30 cellular contexts compared by ENCODE assay signal in the genomic region with DNA sequence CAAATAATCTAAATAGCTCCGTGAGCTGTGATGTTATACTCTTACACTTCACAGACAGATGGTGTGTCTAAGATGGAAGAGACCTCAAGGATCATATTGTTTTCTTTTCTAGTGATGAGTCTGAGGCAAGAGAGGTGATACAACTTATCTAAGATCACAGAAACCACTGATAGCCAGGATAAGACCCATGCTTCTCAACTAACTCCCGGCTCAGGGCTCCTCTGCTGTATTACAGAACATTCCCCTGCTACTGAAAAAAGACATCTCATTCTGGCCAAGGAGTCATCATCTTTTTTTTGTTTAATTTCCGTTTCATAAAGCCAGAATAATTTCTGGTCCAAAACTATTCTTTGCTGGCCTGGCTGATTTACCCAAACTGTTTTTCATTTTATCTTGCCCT. TPM values are rescaled to one million over a fixed set of nuclear protein-coding genes. Genes with fewer than 3 reads are reported as not detected.
"Had no signal": no experiment of that assay in that cellular context is flagged by ENCODE, and none has a peak within 500 bp of the region (broad histone marks: within the 10 kb centered on the region; RNA-seq: fewer than 3 reads in every experiment).

No MANE protein-coding gene starts in this region.

- H3K9me3 Mint-ChIP-seq: natural killer cell; nephron; neural progenitor cell; stimulated activated effector memory CD8-positive, alpha-beta T cell treated with anti-CD3 and anti-CD28 coated beads, Interleukin-12 subunit alpha, Interleukin-12 subunit beta, amount 100 ng/mL, for 72 hours; stimulated activated naive CD8-positive, alpha-beta T cell treated with anti-CD3 and anti-CD28 coated beads, Interleukin-15, Interleukin-2, amounts not matched to agents 100 ng/mL and 50 ng/mL, for 24 hours; type B pancreatic cell had no signal

- H3K27ac ChIP-seq: neural progenitor cell, ovary, parathyroid adenoma, psoas muscle, right lobe of liver, spleen, stomach, thoracic aorta, thyroid gland, transverse colon, upper lobe of right lung, uterus had no signal

- H3K4me2 ChIP-seq: neural progenitor cell, smooth muscle cell had no signal

- H3K79me2 ChIP-seq: parathyroid adenoma had no signal

- H3K9ac ChIP-seq: neural progenitor cell, parathyroid adenoma had no signal

- H3K36me3 ChIP-seq: neural progenitor cell, ovary, right lobe of liver, spleen, stomach, thoracic aorta, thyroid gland, transverse colon, upper lobe of right lung, uterus had no signal

- H3K27me3 ChIP-seq: neural progenitor cell, ovary, right lobe of liver, spleen, stomach, thyroid gland, transverse colon, upper lobe of right lung, uterus had no signal

- ATAC-seq: naive thymus-derived CD4-positive, alpha-beta T cell; natural killer cell; psoas muscle; right cardiac atrium; right lobe of liver; stimulated activated naive B cell treated with anti-CD40 and anti-IgM and Interleukin-4, amounts not matched to agents 10 μg/mL and 1 μg/mL and 100 μg/mL, for 72 hours; upper lobe of right lung had no signal

- H3K4me3 ChIP-seq: neural progenitor cell, ovary, psoas muscle, right lobe of liver, skin epidermis, smooth muscle cell, spleen, stomach, thoracic aorta, thyroid gland, transverse colon, upper lobe of right lung, uterus had no signal

- H3K4me3 Mint-ChIP-seq: naive thymus-derived CD4-positive, alpha-beta T cell; natural killer cell; nephron; neural progenitor cell; stimulated activated effector memory CD8-positive, alpha-beta T cell treated with anti-CD3 and anti-CD28 coated beads, Interleukin-12 subunit alpha, Interleukin-12 subunit beta, amount 100 ng/mL, for 72 hours; stimulated activated naive B cell treated with anti-CD40 and anti-IgM and Interleukin-4, amounts not matched to agents 10 μg/mL and 1 μg/mL and 100 μg/mL, for 72 hours; stimulated activated naive CD8-positive, alpha-beta T cell treated with anti-CD3 and anti-CD28 coated beads, Interleukin-15, Interleukin-2, amounts not matched to agents 100 ng/mL and 50 ng/mL, for 24 hours; type B pancreatic cell had no signal

- H3K4me1 Mint-ChIP-seq: naive thymus-derived CD4-positive, alpha-beta T cell; natural killer cell; nephron; stimulated activated effector memory CD8-positive, alpha-beta T cell treated with anti-CD3 and anti-CD28 coated beads, Interleukin-12 subunit alpha, Interleukin-12 subunit beta, amount 100 ng/mL, for 72 hours; stimulated activated naive B cell treated with anti-CD40 and anti-IgM and Interleukin-4, amounts not matched to agents 10 μg/mL and 1 μg/mL and 100 μg/mL, for 72 hours had no signal

- DNase-seq: naive thymus-derived CD4-positive, alpha-beta T cell; natural killer cell; occipital lobe; ovary; posterior cingulate gyrus; psoas muscle; right cardiac atrium; right lobe of liver; spleen; stimulated activated CD4-positive, alpha-beta T cell treated with anti-CD3 and anti-CD28 coated beads, Interleukin-12 subunit alpha, Interleukin-12 subunit beta, amount 100 ng/mL, for 4 hours; stimulated activated CD4-positive, alpha-beta T cell treated with anti-CD3 and anti-CD28 coated beads, Interleukin-1b, Interleukin-23, amount 100 ng/mL, for 48 hours; stimulated activated CD4-positive, alpha-beta T cell treated with anti-CD3 and anti-CD28 coated beads, Interleukin-4, amount 100 ng/mL, for 1 hour; stimulated activated naive B cell treated with anti-CD40 and anti-IgM and Interleukin-4, amounts not matched to agents 10 μg/mL and 1 μg/mL and 100 μg/mL, for 72 hours; stimulated activated naive CD4-positive, alpha-beta T cell treated with Interleukin-2 at 50 U/mL for 16 hours; stomach; thyroid gland; transverse colon; upper lobe of right lung; uterus had no signal

- H3K27me3 Mint-ChIP-seq: progenitor cell of endocrine pancreas, type B pancreatic cell had no signal

- H3K27ac Mint-ChIP-seq: naive thymus-derived CD4-positive, alpha-beta T cell; natural killer cell; nephron; neural progenitor cell; progenitor cell of endocrine pancreas; stimulated activated effector memory CD8-positive, alpha-beta T cell treated with anti-CD3 and anti-CD28 coated beads, Interleukin-12 subunit alpha, Interleukin-12 subunit beta, amount 100 ng/mL, for 72 hours; stimulated activated naive B cell treated with anti-CD40 and anti-IgM and Interleukin-4, amounts not matched to agents 10 μg/mL and 1 μg/mL and 100 μg/mL, for 72 hours; stimulated activated naive CD8-positive, alpha-beta T cell treated with anti-CD3 and anti-CD28 coated beads, Interleukin-15, Interleukin-2, amounts not matched to agents 100 ng/mL and 50 ng/mL, for 24 hours; type B pancreatic cell had no signal

- H3K9me3 ChIP-seq: ovary, psoas muscle, right lobe of liver, spleen, stomach, thoracic aorta, thyroid gland, transverse colon, upper lobe of right lung, uterus had no signal

- H3K4me1 ChIP-seq: parathyroid adenoma, psoas muscle, right lobe of liver, stomach, thyroid gland, transverse colon, upper lobe of right lung, uterus had no signal

- H3K36me3 Mint-ChIP-seq: naive thymus-derived CD4-positive, alpha-beta T cell; natural killer cell; neural progenitor cell; stimulated activated effector memory CD8-positive, alpha-beta T cell treated with anti-CD3 and anti-CD28 coated beads, Interleukin-12 subunit alpha, Interleukin-12 subunit beta, amount 100 ng/mL, for 72 hours; stimulated activated naive B cell treated with anti-CD40 and anti-IgM and Interleukin-4, amounts not matched to agents 10 μg/mL and 1 μg/mL and 100 μg/mL, for 72 hours; type B pancreatic cell had no signal

RNA-seq across cellular contexts. Expression of a gene that starts 47.0 kb away (rescaled TPM):
- total RNA-seq: naive thymus-derived CD4-positive, alpha-beta T cell; renal cortical epithelial cell; right lobe of liver; thyroid gland; upper lobe of right lung had no signal
- polyA plus RNA-seq: naive thymus-derived CD4-positive, alpha-beta T cell had no signal
